28 cellular contexts compared by ENCODE assay signal in genomic region chr12:132579747-132580146, GRCh38. TPM values are rescaled to one million over a fixed set of nuclear protein-coding genes. Genes with fewer than 3 reads are reported as not detected.
"Had no signal": no experiment of that assay in that cellular context is flagged by ENCODE, and none has a peak within 500 bp of the region (broad histone marks: within the 10 kb centered on the region; RNA-seq: fewer than 3 reads in every experiment).

No MANE protein-coding gene starts in this region.

- DNase-seq: effector CD4-positive, alpha-beta T cell; endodermal cell; erythroblast; gastrocnemius medialis; kidney; left cardiac atrium; mammary epithelial cell; naive thymus-derived CD4-positive, alpha-beta T cell; posterior cingulate gyrus; small intestine; stimulated activated CD4-positive, alpha-beta T cell treated with anti-CD3 and anti-CD28 coated beads, Interleukin-12 subunit alpha, Interleukin-12 subunit beta, amount 100 ng/mL, for 4 hours; stimulated activated naive CD4-positive, alpha-beta T cell; stomach; substantia nigra had no signal

- H3K4me1 ChIP-seq: gastrocnemius medialis, stomach had no signal

- H3K27me3 ChIP-seq: gastrocnemius medialis, stomach had no signal

- H3K9me3 ChIP-seq: gastrocnemius medialis, stomach had no signal

- H3K4me3 ChIP-seq: coronary artery, gastrocnemius medialis, hepatocyte, stomach had no signal

- ATAC-seq: gastrocnemius medialis; naive thymus-derived CD4-positive, alpha-beta T cell had no signal

- H3K27ac ChIP-seq: coronary artery, gastrocnemius medialis, hepatocyte, stomach had no signal

RNA-seq across cellular contexts. Expression of gene LRCOL1, which starts 30.6 kb away (rescaled TPM):
- total RNA-seq: chondrocyte; endodermal cell; fibroblast of villous mesenchyme; hepatocyte; left cardiac atrium; lower leg skin; mammary epithelial cell; mesenteric fat pad; mononuclear cell; naive thymus-derived CD4-positive, alpha-beta T cell; osteocyte; pulmonary artery endothelial cell; stomach; urinary bladder had no signal

RNA-seq across cellular contexts. Expression of gene P2RX2, which starts 38.8 kb away (rescaled TPM):
- total RNA-seq: chondrocyte, dermis microvascular lymphatic vessel endothelial cell, endothelial cell of umbilical vein, fibroblast of lung, fibroblast of villous mesenchyme, gastrocnemius medialis, hepatocyte, left cardiac atrium, lower leg skin, mammary epithelial cell, mesenteric fat pad, neural crest cell, osteocyte, pulmonary artery endothelial cell, stomach, urinary bladder had no signal
